ENCODE assay signal across 1 cellular context in genomic region chr11:18650859-18651557, GRCh38.
TF ChIP-seq lines count a peak whose summit lies in the region.

No MANE protein-coding gene starts in this region.

TF ChIP-seq in HCT116, 20 proteins besides CTCF, POLR2A, EP300 and RAD21 (continued from another document):
- TF ChIP-seq YY1 (IDR thresholded peaks at IDR 0.05; ENCODE audit: extremely low read depth, insufficient replicate concordance, low read depth, low read length) = no peak
- TF ChIP-seq EZH2phosphoT487 (IDR thresholded peaks at IDR 0.05; ENCODE audit: borderline replicate concordance) = no peak
- TF ChIP-seq SP1 (IDR thresholded peaks at IDR 0.05; ENCODE audit: low read depth) = no peak
- TF ChIP-seq CBX3 (IDR thresholded peaks at IDR 0.05; ENCODE audit: low read depth) = peak; percentile 78; the same call in 1 of the 2 replicates
